Comparison of ENCODE assay signal across 15 cellular contexts in genomic region chr2:181066333-181066732, GRCh38.
DNase-seq lines count a peak whose midpoint lies in the region; ATAC-seq and TF ChIP-seq lines count a peak whose summit lies in the region.
"Had no signal": no experiment of that assay in that cellular context is flagged by ENCODE, and none has a peak within 500 bp of the region (broad histone marks: within the 10 kb centered on the region; RNA-seq: fewer than 3 reads in every experiment).

No MANE protein-coding gene starts in this region.

- WGBS in mesendoderm (ENCODE audit: extremely low coverage, insufficient coverage, low lambda C conversion rate): no CpG with 5 or more reads among the region's 1 CpG

- POLR2A ChIA-PET in activated CD4-positive, alpha-beta memory T cell treated with anti-CD3 and anti-CD28 coated beads for 36 hours (lab: Charles Lee): no interaction called here

- H3K4ac ChIP-seq in mesendoderm (ENCODE audit: low read depth, low read length): no peak overlapping the region

- intact Hi-C loops in activated CD4-positive, alpha-beta memory T cell treated with anti-CD3 and anti-CD28 coated beads for 36 hours (cut with micrococcal nuclease): no loop called here

- no peak overlapping the region for H3K56ac ChIP-seq in mesendoderm (ENCODE audit: low read length)

- no peak overlapping the region for H4K5ac ChIP-seq in mesendoderm (ENCODE audit: low read length)

- no peaks in the 10 kb centered on the region for H3K9me3 Mint-ChIP-seq in GM23338
- no peaks in the 10 kb centered on the region for H3K9me3 Mint-ChIP-seq in activated CD4-positive, alpha-beta memory T cell treated with anti-CD3 and anti-CD28 coated beads for 36 hours
- H3K9me3 Mint-ChIP-seq: CD14-positive monocyte; CD4-positive, alpha-beta memory T cell; H9 had no signal

- H4K20me1 ChIP-seq in GM23338 (replicated peaks; ENCODE audit: insufficient read depth) (no peaks in the 10 kb centered on the region), osteoblast (ENCODE audit: insufficient read depth, low read length) (peaks cover 5% of the 10 kb centered on the region)
- H4K20me1 ChIP-seq: BLaER1 had no signal

- H3K36me3 Mint-ChIP-seq in GM23338 (ENCODE audit: low read depth) (peaks cover 4% of the 10 kb centered on the region; the same call in 1 of the 3 replicates), T-helper 17 cell (ENCODE audit: low read depth) (no peaks in the 10 kb centered on the region)
- H3K36me3 Mint-ChIP-seq in activated CD4-positive, alpha-beta memory T cell treated with anti-CD3 and anti-CD28 coated beads for 36 hours: peaks cover 2% of the 10 kb centered on the region

- H2AK5ac ChIP-seq in mesendoderm (ENCODE audit: low read length): no peak overlapping the region

- H3K4me2 ChIP-seq in GM23338 (no peak overlapping the region), mesendoderm (ENCODE audit: low read length) (no peak overlapping the region), osteoblast (ENCODE audit: insufficient read depth, low read length) (no peak overlapping the region)
- H3K4me2 ChIP-seq: BLaER1 had no signal

- H2BK5ac ChIP-seq in mesendoderm (ENCODE audit: low read length): no peak overlapping the region

- H3K9ac ChIP-seq in mesendoderm (ENCODE audit: low read length): no peak overlapping the region
- H3K9ac ChIP-seq: BLaER1 had no signal

- H3K27ac Mint-ChIP-seq in GM23338 (no peak overlapping the region; the same call in 1 of the 2 replicates), T-helper 17 cell (peak overlapping the region; percentile 21)
- H3K27ac Mint-ChIP-seq in activated CD4-positive, alpha-beta memory T cell treated with anti-CD3 and anti-CD28 coated beads for 36 hours: no peak overlapping the region
- H3K27ac Mint-ChIP-seq: CD14-positive monocyte; CD4-positive, alpha-beta memory T cell had no signal

- no peak overlapping the region for H2BK120ac ChIP-seq in mesendoderm (ENCODE audit: low read depth, low read length)

- no peak overlapping the region for H2BK15ac ChIP-seq in mesendoderm (replicated peaks; ENCODE audit: low read depth)

- H2AFZ ChIP-seq in GM23338 (no peak overlapping the region), osteoblast (ENCODE audit: low read length) (no peak overlapping the region)

- peaks cover 6% of the 10 kb centered on the region; the same call in 1 of the 2 replicates for H3K9me2 ChIP-seq in GM23338 (ENCODE audit: insufficient read depth)

- H3K4me1 ChIP-seq in GM23338 (ENCODE audit: insufficient read depth) (peaks cover 7% of the 10 kb centered on the region), mesendoderm (ENCODE audit: control insufficient read depth, low read depth, low read length) (peaks cover 12% of the 10 kb centered on the region), osteoblast (ENCODE audit: insufficient read depth, low read length) (peaks cover 13% of the 10 kb centered on the region)
- H3K4me1 ChIP-seq: BLaER1 had no signal

- CTCF ChIA-PET in activated CD4-positive, alpha-beta memory T cell treated with anti-CD3 and anti-CD28 coated beads for 36 hours (lab: Charles Lee): interaction anchor here (1.2 kb wide), 1 partner anchor 649 kb away, joined by 4 read pairs; no protein-coding TSS in a partner anchor

- H3K27me3 Mint-ChIP-seq in GM23338 (ENCODE audit: insufficient read depth, low read depth, poor library complexity) (no peaks in the 10 kb centered on the region), T-helper 17 cell (no peaks in the 10 kb centered on the region)
- no peaks in the 10 kb centered on the region for H3K27me3 Mint-ChIP-seq in activated CD4-positive, alpha-beta memory T cell treated with anti-CD3 and anti-CD28 coated beads for 36 hours
- H3K27me3 Mint-ChIP-seq: CD4-positive, alpha-beta memory T cell had no signal

- H3K4me3 ChIP-seq in GM23338 (no peak overlapping the region), choroid plexus epithelial cell (ENCODE audit: low read depth, low read length) (no peak overlapping the region), mesendoderm (ENCODE audit: low read length) (no peak overlapping the region), osteoblast (ENCODE audit: insufficient read depth, low read length) (no peak overlapping the region)
- H3K4me3 ChIP-seq: BLaER1 had no signal

- no peak overlapping the region for H4K8ac ChIP-seq in mesendoderm (ENCODE audit: low read depth, low read length)

- H3K27me3 ChIP-seq in GM23338 (ENCODE audit: insufficient read depth): no peaks in the 10 kb centered on the region
- H3K27me3 ChIP-seq in mesendoderm (ENCODE audit: insufficient read depth, low read length, poor library complexity): no peaks in the 10 kb centered on the region
- H3K27me3 ChIP-seq in osteoblast (ENCODE audit: insufficient read depth, low read length): no peaks in the 10 kb centered on the region
- H3K27me3 ChIP-seq: BLaER1 had no signal

- H3K36me3 ChIP-seq in GM23338 (ENCODE audit: insufficient read depth): no peaks in the 10 kb centered on the region; the same call in 1 of the 2 replicates
- no peaks in the 10 kb centered on the region for H3K36me3 ChIP-seq in mesendoderm (ENCODE audit: control insufficient read depth, insufficient read depth, low read length)
- H3K36me3 ChIP-seq in osteoblast (ENCODE audit: insufficient read depth, low read length): no peaks in the 10 kb centered on the region

- H3K79me2 ChIP-seq in GM23338 (replicated peaks; ENCODE audit: insufficient read depth) (peaks cover 37% of the 10 kb centered on the region), mesendoderm (ENCODE audit: control insufficient read depth, insufficient read depth, low read length) (no peaks in the 10 kb centered on the region), osteoblast (ENCODE audit: insufficient read depth, low read length) (peaks cover 79% of the 10 kb centered on the region)

- TF ChIP-seq CTCF in GM23338 (conservative IDR thresholded peaks at IDR 0.05; ENCODE audit: low read depth in 2 of 2) (no peak), choroid plexus epithelial cell (conservative IDR thresholded peaks at IDR 0.05; ENCODE audit: low read depth, low read length) (no peak), osteoblast (IDR thresholded peaks at IDR 0.05; ENCODE audit: extremely low read depth, low read depth, low read length) (no peak)

- H3K4me3 Mint-ChIP-seq in GM23338 (no peak overlapping the region), T-helper 17 cell (no peak overlapping the region)
- no peak overlapping the region for H3K4me3 Mint-ChIP-seq in activated CD4-positive, alpha-beta memory T cell treated with anti-CD3 and anti-CD28 coated beads for 36 hours
- H3K4me3 Mint-ChIP-seq: CD14-positive monocyte; CD4-positive, alpha-beta memory T cell; H9 had no signal

- no peak overlapping the region for H3K18ac ChIP-seq in mesendoderm (ENCODE audit: low read length)

- peaks cover 2% of the 10 kb centered on the region for H3K79me1 ChIP-seq in mesendoderm (ENCODE audit: low read length)

- peaks cover 14% of the 10 kb centered on the region; the same call in 2 of the 3 replicates for H3K4me1 Mint-ChIP-seq in GM23338
- no peaks in the 10 kb centered on the region for H3K4me1 Mint-ChIP-seq in T-helper 17 cell
- no peaks in the 10 kb centered on the region for H3K4me1 Mint-ChIP-seq in activated CD4-positive, alpha-beta memory T cell treated with anti-CD3 and anti-CD28 coated beads for 36 hours (ENCODE audit: low read depth)
- H3K4me1 Mint-ChIP-seq: CD14-positive monocyte had no signal

- no peak overlapping the region for H3K23ac ChIP-seq in mesendoderm (ENCODE audit: low read length)

- H3K9me3 ChIP-seq in T-helper 17 cell (ENCODE audit: control insufficient read depth, low read length, poor library complexity, severe bottlenecking) (no peaks in the 10 kb centered on the region), osteoblast (ENCODE audit: low read depth, low read length) (no peaks in the 10 kb centered on the region)
- H3K9me3 ChIP-seq: BLaER1 had no signal

- no peaks in the 10 kb centered on the region for H3F3A ChIP-seq in GM23338 (replicated peaks; ENCODE audit: low read depth)

- no peak overlapping the region for H3K27ac ChIP-seq in GM23338 (ENCODE audit: low read depth)
- no peak overlapping the region for H3K27ac ChIP-seq in mesendoderm (ENCODE audit: low read depth, low read length)
- no peak overlapping the region for H3K27ac ChIP-seq in osteoblast (ENCODE audit: low read depth, low read length)
- H3K27ac ChIP-seq: BLaER1 had no signal

- peak; percentile 36 for DNase-seq in GM23338 (ENCODE audit: low spot score)
- DNase-seq in T-helper 17 cell: no peak
- DNase-seq in choroid plexus epithelial cell (ENCODE audit: low read depth): peak; percentile 52
- peak; percentile 76 for DNase-seq in mesendoderm
- DNase-seq in osteoblast (ENCODE audit: insufficient read length, low spot score, missing footprints): no peak
- no peak for DNase-seq in NK-92 (lab: John Stamatoyannopoulos, UW; ENCODE audit: unreplicated experiment)
- no peak for DNase-seq in activated CD4-positive, alpha-beta memory T cell treated with anti-CD3 and anti-CD28 coated beads for 36 hours
- DNase-seq: 8988T; CD4-positive, alpha-beta memory T cell; DMS153; DMS79; GF-D8; H9 had no signal

- no peak for ATAC-seq in GM23338
- no peak for ATAC-seq in T-helper 17 cell

TF ChIP-seq in GM23338, 12 proteins besides CTCF, POLR2A, EP300 and RAD21:
- TF ChIP-seq NANOG (IDR thresholded peaks at IDR 0.05; ENCODE audit: borderline replicate concordance) (no peak), ETS1 (IDR thresholded peaks at IDR 0.05) (no peak), STAT1 (IDR thresholded peaks at IDR 0.05; ENCODE audit: unreplicated experiment) (no peak), EZH2phosphoT487 (IDR thresholded peaks at IDR 0.05; ENCODE audit: unreplicated experiment) (no peak), POLR2AphosphoS5 (IDR thresholded peaks at IDR 0.05; ENCODE audit: low read depth) (no peak), ZNF114 (CRISPR knock-in tag; IDR thresholded peaks at IDR 0.05) (no peak), EZH2 (IDR thresholded peaks at IDR 0.05; ENCODE audit: low read depth, unreplicated experiment) (no peak)

Comparison
In these comparisons a context has a peak if more than half of its experiments do, and no peak if none do; other contexts are left out.
1. DNase-seq: peak in GM23338 (single experiment), choroid plexus epithelial cell (single experiment) and mesendoderm (single experiment); none in T-helper 17 cell (0 of 3), osteoblast (single experiment), NK-92 (single experiment) and activated CD4-positive, alpha-beta memory T cell treated with anti-CD3 and anti-CD28 coated beads for 36 hours (single experiment).